ENCODE assay signal across 8 cellular contexts in the genomic region with DNA sequence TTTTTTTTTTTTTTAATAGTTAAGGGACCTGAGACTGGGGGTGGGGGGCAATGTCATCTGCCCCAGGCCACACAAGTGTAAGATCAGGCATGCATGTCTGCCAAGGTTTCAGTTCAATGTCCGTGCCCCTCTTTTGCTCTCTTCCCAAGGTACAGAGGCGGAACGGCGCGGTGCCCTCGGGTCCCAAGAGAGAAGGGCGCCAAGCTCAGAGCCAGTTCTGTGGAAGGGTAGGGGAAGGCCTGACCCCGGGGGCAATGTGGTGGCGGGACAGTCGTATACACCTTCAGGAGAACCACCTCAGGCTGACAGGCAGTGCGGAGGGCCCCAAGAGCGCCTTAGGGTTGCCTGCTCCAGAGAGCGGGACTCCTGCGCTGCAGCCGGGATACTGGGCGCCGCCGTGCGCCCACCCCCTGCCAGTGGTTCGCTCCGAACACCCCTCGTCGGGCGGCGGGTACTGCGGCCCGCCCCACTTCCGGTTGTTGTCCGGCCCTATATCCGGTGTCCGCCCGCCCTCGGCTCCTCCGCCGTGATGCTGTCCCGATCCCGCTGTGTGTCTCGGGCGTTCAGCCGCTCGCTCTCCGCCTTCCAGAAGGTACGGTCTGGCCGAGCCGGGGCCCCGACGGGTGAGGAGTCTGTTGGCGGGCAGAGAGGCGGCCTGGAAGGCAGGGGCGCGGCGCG. TPM values are rescaled to one million over a fixed set of nuclear protein-coding genes. Genes with fewer than 3 reads are reported as not detected.
DNase-seq lines count a peak whose midpoint lies in the region; ATAC-seq and TF ChIP-seq lines count a peak whose summit lies in the region.

TSS of gene DLST (plus strand) at position 492 of the 678 bp plus-strand sequence. CDS start at position 530, 38 bp downstream.

- TF ChIP-seq CTCF in activated B cell treated with CpG ODN at 0.5 μM for 24 hours (IDR thresholded peaks at IDR 0.05) (no peak), cardiac fibroblast (IDR thresholded peaks at IDR 0.05; ENCODE audit: low read depth, low read length) (no peak)

- H3K4me1 Mint-ChIP-seq in activated B cell treated with CpG ODN at 0.5 μM for 24 hours (peaks cover 53% of the 10 kb centered on the region), immature natural killer cell (peaks cover 59 to 69% of the 10 kb centered on the region in 2 donors)

- CTCF ChIA-PET in activated B cell treated with CpG ODN at 0.5 μM for 24 hours (lab: Charles Lee), result interaction anchor here (0.8 to 8.9 kb wide), 4 partner anchors 21 to 118 kb away, joined by 4 to 58 read pairs (median 10); no protein-coding TSS in a partner anchor

- peaks cover 36% of the 10 kb centered on the region for H3K36me3 Mint-ChIP-seq in activated B cell treated with CpG ODN at 0.5 μM for 24 hours (ENCODE audit: low read depth)
- H3K36me3 Mint-ChIP-seq in immature natural killer cell, result peaks cover 0 to 3% (median 0%) of the 10 kb centered on the region in 3 donors

- DNase-seq in AG08396 (ENCODE audit: low spot score) (peak; percentile 95), NCI-H345 (lab: John Stamatoyannopoulos, UW) (peak; percentile 89), activated B cell treated with CpG ODN at 0.5 μM for 24 hours (peak; percentile 88), cardiac fibroblast (ENCODE audit: low read depth in 2 of 2) (peak; percentile 87 to 91), immature natural killer cell (peak; percentile 85 to 87 (median 87))
- DNase-seq in stimulated activated CD4-positive, alpha-beta T cell treated with anti-CD3 and anti-CD28 coated beads, Interleukin-12 subunit alpha, Interleukin-12 subunit beta, amount 100 ng/mL, for 24 hours (ENCODE audit: low read depth in 2 of 2), result peak; percentile 75 to 83

- H3K4me3 Mint-ChIP-seq in activated B cell treated with CpG ODN at 0.5 μM for 24 hours (peak within 1 kb of the TSS; percentile 99), immature natural killer cell (peak within 1 kb of the TSS; percentile 96 to 100 (median 100))

- intact Hi-C loops in activated B cell treated with CpG ODN at 0.5 μM for 24 hours (cut with micrococcal nuclease), result loop anchor here (1.0 to 2.0 kb wide), 8 partner anchors 23 to 780 kb away; partner anchors contain the start of genes ABCD4, EIF2B2, ISCA2 and NPC2

- ATAC-seq in GM18909 (IDR thresholded peaks at IDR 0.05; ENCODE audit: poor library complexity, unreplicated experiment) (peak; percentile 94), HG03159 (IDR thresholded peaks at IDR 0.05; ENCODE audit: unreplicated experiment) (peak; percentile 92), activated B cell treated with CpG ODN at 0.5 μM for 24 hours (ENCODE audit: low read depth) (peak; percentile 86)

- POLR2A ChIA-PET in activated B cell treated with CpG ODN at 0.5 μM for 24 hours (lab: Charles Lee), result interaction anchor here (0.5 to 2.5 kb wide), 8 partner anchors 12 to 641 kb away, joined by 3 to 15 read pairs (median 4); partner anchors contain the start of gene BATF

- H3K27ac Mint-ChIP-seq in activated B cell treated with CpG ODN at 0.5 μM for 24 hours, result peak within 1 kb of the TSS; percentile 97
- peak within 1 kb of the TSS; percentile 89 to 99 (median 99) for H3K27ac Mint-ChIP-seq in immature natural killer cell

- H3K4me3 ChIP-seq in cardiac fibroblast (replicated peaks in 1 of 2; ENCODE audit: low read depth in 2 of 2, low read length in 2 of 2), result peak within 1 kb of the TSS; percentile 85 to 88

- H3K9me3 Mint-ChIP-seq in activated B cell treated with CpG ODN at 0.5 μM for 24 hours, result no peaks in the 10 kb centered on the region
- no peaks in the 10 kb centered on the region for H3K9me3 Mint-ChIP-seq in immature natural killer cell

- H3K27me3 Mint-ChIP-seq in activated B cell treated with CpG ODN at 0.5 μM for 24 hours (no peaks in the 10 kb centered on the region), immature natural killer cell (ENCODE audit: low read depth in 3 of 3) (peaks cover 0 to 10% (median 8%) of the 10 kb centered on the region in 3 donors)

RNA-seq across cellular contexts. Expression of gene DLST, which starts in this region (rescaled TPM):
- 73.1 and 90.4 TPM in 2 replicates for total RNA-seq in activated B cell treated with CpG ODN at 0.5 μM for 24 hours
- 10 to 100 TPM in 1 of 3 donors, 1 to 10 TPM in 2; 7.7 to 13.1 (median 9.0) TPM for polyA plus RNA-seq in immature natural killer cell

Comparison
In these comparisons a context has a peak if more than half of its experiments do, and no peak if none do; other contexts are left out.
1. Peak in every context shown above with its lines: DNase-seq, ATAC-seq and H3K4me3 ChIP-seq.